19 cellular contexts compared by ENCODE assay signal in genomic region chr2:20231159-20231558, GRCh38. TPM values are rescaled to one million over a fixed set of nuclear protein-coding genes. Genes with fewer than 3 reads are reported as not detected.
DNase-seq lines count a peak whose midpoint lies in the region; FAIRE-seq and TF ChIP-seq lines count a peak whose summit lies in the region.
"Had no signal": no experiment of that assay in that cellular context is flagged by ENCODE, and none has a peak within 500 bp of the region (broad histone marks: within the 10 kb centered on the region; RNA-seq: fewer than 3 reads in every experiment).

No MANE protein-coding gene starts in this region.

- TSS peak; percentile 67 for BruUV-seq in PC-9 (replicated peaks; lab: Mats Ljungman, UMichigan)

- H3K18ac ChIP-seq in H1 (ENCODE audit: extremely low read depth, low read length), result 0 out of 2 replicates have a peak overlapping the region, but pooled peaks have one; percentile 19

- H3K4me2 ChIP-seq in PC-9 (peak overlapping the region; percentile 67), H1 (ENCODE audit: insufficient read depth in 1 of 2, low read depth in 2 of 2, low read length in 2 of 2) (no peak overlapping the region)

- no peak overlapping the region for H4K5ac ChIP-seq in H1 (ENCODE audit: insufficient read length, low read depth, low read length)

- TF ChIP-seq CTCF in 22Rv1 (IDR thresholded peaks at IDR 0.05), result no peak
- TF ChIP-seq CTCF in PC-9 (conservative IDR thresholded peaks at IDR 0.05), result no peak
- no peak for TF ChIP-seq CTCF in H1 (IDR thresholded peaks at IDR 0.05; ENCODE audit: control extremely low read depth in 1 of 3, insufficient read depth in 1 of 3, low read depth in 1 of 3, low read length in 3 of 3)
- no peak for TF ChIP-seq CTCF in osteocyte (IDR thresholded peaks at IDR 0.05)

- TF ChIP-seq POLR2A in H1 (IDR thresholded peaks at IDR 0.05; ENCODE audit: control extremely low read depth in 1 of 2, low read depth in 2 of 2, low read length in 2 of 2), result no peak

- H3K9me3 ChIP-seq in PC-9 (ENCODE audit: insufficient read depth, low read depth) (no peaks in the 10 kb centered on the region), H1 (ENCODE audit: insufficient read depth in 2 of 2, low read depth in 1 of 2, low read length in 1 of 2) (no peaks in the 10 kb centered on the region)
- H3K9me3 ChIP-seq: sigmoid colon, tibial nerve had no signal

- H4K8ac ChIP-seq in H1 (ENCODE audit: extremely low read depth, insufficient read depth, low read length), result no peak overlapping the region

- no peaks in the 10 kb centered on the region for H3K36me3 Mint-ChIP-seq in osteocyte (ENCODE audit: unreplicated experiment)
- no peaks in the 10 kb centered on the region for H3K36me3 Mint-ChIP-seq in activated naive CD4-positive, alpha-beta T cell treated with anti-CD3 and anti-CD28 coated beads, Interleukin-2, amount 10 ng/mL, durations not matched to agents 7 days and 5 days
- H3K36me3 Mint-ChIP-seq: activated naive CD8-positive, alpha-beta T cell treated with anti-CD3 and anti-CD28 coated beads, Interleukin-2, amount 10 ng/mL, durations not matched to agents 7 days and 5 days had no signal

- H4K20me1 ChIP-seq in PC-9 (ENCODE audit: insufficient read depth), result no peaks in the 10 kb centered on the region
- no peaks in the 10 kb centered on the region for H4K20me1 ChIP-seq in H1 (replicated peaks in 1 of 2; ENCODE audit: control insufficient read depth in 1 of 2, insufficient read depth in 2 of 2, low read length in 2 of 2)

- no peak overlapping the region for H3K9ac ChIP-seq in H1 (replicated peaks in 1 of 4; ENCODE audit: extremely low read depth in 1 of 4, low read depth in 3 of 4, low read length in 3 of 4)

- H3K27ac Mint-ChIP-seq in osteocyte (ENCODE audit: unreplicated experiment), result no peak overlapping the region
- no peak overlapping the region for H3K27ac Mint-ChIP-seq in activated naive CD4-positive, alpha-beta T cell treated with anti-CD3 and anti-CD28 coated beads, Interleukin-2, amount 10 ng/mL, durations not matched to agents 7 days and 5 days
- H3K27ac Mint-ChIP-seq: activated CD4-positive, alpha-beta T cell treated with anti-CD3 and anti-CD28 coated beads for 36 hours; activated naive CD8-positive, alpha-beta T cell treated with anti-CD3 and anti-CD28 coated beads, Interleukin-2, amount 10 ng/mL, durations not matched to agents 7 days and 5 days; T-helper 2 cell treated with Interferon-gamma antibody and Interleukin-4, amounts not matched to agents 5 μg/mL and 100 μg/mL, for 36 hours had no signal

- peak overlapping the region; percentile 85; the same call in 1 of the 2 replicates for H2BK15ac ChIP-seq in H1 (ENCODE audit: low read length)

- peak overlapping the region; percentile 35; the same call in 1 of the 2 replicates for H2BK5ac ChIP-seq in H1 (ENCODE audit: low read depth, low read length)

- intact Hi-C loops in PC-9 (cut with micrococcal nuclease; ENCODE audit: unreplicated experiment), result loop anchor here (2.0 to 5.0 kb wide), 3 partner anchors 46 to 444 kb away; partner anchors contain the start of gene LAPTM4A

- POLR2A ChIA-PET in PC-9 (lab: Charles Lee; ENCODE audit: unreplicated experiment) (interaction anchor here (0.6 to 1.1 kb wide), 5 partner anchors 17 to 353 kb away, joined by 3 to 15 read pairs (median 4); no protein-coding TSS in a partner anchor), H1 (lab: Charles Lee; ENCODE audit: partially characterized antibody) (interaction anchor here (1.1 to 2.1 kb wide), 6 partner anchors 9 to 216 kb away, joined by 3 to 7 read pairs (median 4); partner anchors contain the start of gene RHOB)

- H3K4me3 ChIP-seq in PC-9 (peak overlapping the region; percentile 17; the same call in 1 of the 2 replicates), H1 (ENCODE audit: extremely low read depth in 1 of 4, insufficient read depth in 2 of 4, low read depth in 3 of 4, low read length in 4 of 4) (no peak overlapping the region)
- H3K4me3 ChIP-seq: sigmoid colon, tibial nerve had no signal

- H3K4ac ChIP-seq in H1 (replicated peaks; ENCODE audit: insufficient read length, low read depth, low read length), result no peak overlapping the region

- no peaks in the 10 kb centered on the region for H3K36me3 ChIP-seq in PC-9 (ENCODE audit: low read depth)
- no peaks in the 10 kb centered on the region for H3K36me3 ChIP-seq in H1 (ENCODE audit: control insufficient read depth in 2 of 4, insufficient read depth in 4 of 4, low read length in 3 of 4)
- H3K36me3 ChIP-seq: sigmoid colon, tibial nerve had no signal

- H3K27me3 ChIP-seq in PC-9 (ENCODE audit: insufficient read depth, low read depth), result no peaks in the 10 kb centered on the region
- H3K27me3 ChIP-seq in H1 (replicated peaks in 1 of 4; ENCODE audit: control insufficient read depth in 3 of 4, extremely low read depth in 1 of 4, insufficient read depth in 3 of 4, low read length in 3 of 4), result peaks cover 0 to 3% (median 2%) of the 10 kb centered on the region in 4 experiments; a peak in 4 of 7 replicates
- H3K27me3 ChIP-seq: sigmoid colon had no signal

- no peak for TF ChIP-seq RAD21 in H1 (IDR thresholded peaks at IDR 0.05 in 1 of 2, conservative IDR thresholded peaks at IDR 0.05 in 1 of 2; ENCODE audit: low read depth in 2 of 2, low read length in 2 of 2)

- no peaks in the 10 kb centered on the region for H3K9me3 Mint-ChIP-seq in osteocyte (ENCODE audit: unreplicated experiment)
- no peaks in the 10 kb centered on the region for H3K9me3 Mint-ChIP-seq in activated naive CD4-positive, alpha-beta T cell treated with anti-CD3 and anti-CD28 coated beads, Interleukin-2, amount 10 ng/mL, durations not matched to agents 7 days and 5 days
- H3K9me3 Mint-ChIP-seq: activated naive CD8-positive, alpha-beta T cell treated with anti-CD3 and anti-CD28 coated beads, Interleukin-2, amount 10 ng/mL, durations not matched to agents 7 days and 5 days; T-helper 2 cell treated with Interferon-gamma antibody and Interleukin-4, amounts not matched to agents 5 μg/mL and 100 μg/mL, for 36 hours had no signal

- peak overlapping the region; percentile 40 for H4K91ac ChIP-seq in H1 (replicated peaks; ENCODE audit: insufficient read length, low read length)

- no peak overlapping the region for H3K56ac ChIP-seq in H1 (replicated peaks; ENCODE audit: insufficient read length, low read depth, low read length)

- H3K79me1 ChIP-seq in H1 (ENCODE audit: low read depth, low read length), result no peaks in the 10 kb centered on the region

- H3K79me2 ChIP-seq in PC-9 (ENCODE audit: low read depth) (no peaks in the 10 kb centered on the region), H1 (ENCODE audit: control insufficient read depth in 1 of 2, insufficient read depth in 2 of 2, low read length in 2 of 2) (no peaks in the 10 kb centered on the region)

- H3K27ac ChIP-seq in 22Rv1, result peak overlapping the region; percentile 58
- H3K27ac ChIP-seq in PC-9, result peak overlapping the region; percentile 99
- H3K27ac ChIP-seq in H1 (ENCODE audit: low read depth, low read length), result no peak overlapping the region
- H3K27ac ChIP-seq: sigmoid colon had no signal

- no peaks in the 10 kb centered on the region for H3K23me2 ChIP-seq in H1 (ENCODE audit: low read depth, low read length)

- H2AFZ ChIP-seq in PC-9, result 0 out of 2 replicates have a peak overlapping the region, but pooled peaks have one; percentile 0
- peak overlapping the region; percentile 48; the same call in 1 of the 2 replicates for H2AFZ ChIP-seq in H1 (ENCODE audit: low read length)

- peak overlapping the region; percentile 65; the same call in 1 of the 2 replicates for H2BK12ac ChIP-seq in H1 (ENCODE audit: low read depth, low read length)

- H2AK5ac ChIP-seq in H1 (ENCODE audit: low read depth, low read length), result no peak overlapping the region

- H3K14ac ChIP-seq in H1 (ENCODE audit: insufficient read length), result no peak overlapping the region

- FAIRE-seq in H1 (lab: Jason Lieb, UNC), result no peak

- DNase-seq in PC-9, result no peak
- DNase-seq in H1 (ENCODE audit: low read depth in 1 of 2, low spot score in 2 of 2), result no peak
- peak; percentile 71 for DNase-seq in osteocyte (ENCODE audit: extremely low spot score, unreplicated experiment)
- no peak for DNase-seq in DMS 273 treated with DMSO at 0.1 percent for 48 hours (lab: John Stamatoyannopoulos, UW)
- DNase-seq in RKO (ENCODE audit: low spot score), result no peak
- no peak for DNase-seq in activated naive CD4-positive, alpha-beta T cell treated with anti-CD3 and anti-CD28 coated beads, Interleukin-2, amount 10 ng/mL, durations not matched to agents 7 days and 5 days
- no peak for DNase-seq in stimulated activated CD4-positive, alpha-beta T cell treated with anti-CD3 and anti-CD28 coated beads, Interleukin-2, amount 100 ng/mL, for 48 hours
- DNase-seq: activated CD4-positive, alpha-beta T cell treated with anti-CD3 and anti-CD28 coated beads for 36 hours; activated naive CD8-positive, alpha-beta T cell treated with anti-CD3 and anti-CD28 coated beads, Interleukin-2, amount 10 ng/mL, durations not matched to agents 7 days and 5 days; hippocampal formation; Karpas-422; left cardiac atrium; NCI-H1417 treated with DMSO at 0.1 percent for 48 hours; NCI-H2171 treated with DMSO at 0.1 percent for 48 hours; sigmoid colon; stimulated activated CD4-positive, alpha-beta T cell treated with anti-CD3 and anti-CD28 coated beads, Interleukin-4, amount 100 ng/mL, for 1 hour had no signal

- CTCF ChIA-PET in PC-9 (lab: Charles Lee) (interaction anchor here (0.6 to 2.5 kb wide), 6 partner anchors 11 to 873 kb away, joined by 3 to 11 read pairs (median 10); no protein-coding TSS in a partner anchor), H1 (lab: Charles Lee; ENCODE audit: partially characterized antibody) (interaction anchor here (0.5 to 6.8 kb wide), 16 partner anchors 9 to 216 kb away, joined by 3 to 63 read pairs (median 4); no protein-coding TSS in a partner anchor)
- CTCF ChIA-PET in activated naive CD4-positive, alpha-beta T cell treated with anti-CD3 and anti-CD28 coated beads, Interleukin-2, amount 10 ng/mL, durations not matched to agents 7 days and 5 days (lab: Charles Lee), result no interaction called here

- 91 to 100% methylated on average over 1 to 6 of the region's 6 CpGs for WGBS in H1 (ENCODE audit: extremely low coverage in 1 of 2, insufficient coverage in 1 of 2, insufficient read length in 1 of 2, insufficient replicate concordance in 2 of 2, low coverage in 1 of 2, low lambda C conversion rate in 2 of 2, missing lambda C conversion rate in 1 of 2), 2 experiments

- H3F3A ChIP-seq in PC-9 (ENCODE audit: insufficient read depth, low read depth), result peaks cover 55% of the 10 kb centered on the region

- peak overlapping the region; percentile 49; the same call in 1 of the 2 replicates for H2BK20ac ChIP-seq in H1 (ENCODE audit: low read length)

- H3K23ac ChIP-seq in H1 (ENCODE audit: insufficient read length), result no peak overlapping the region

- peaks cover 57% of the 10 kb centered on the region for H3K4me1 ChIP-seq in PC-9 (replicated peaks; ENCODE audit: insufficient read depth)
- peaks cover 3 to 10% (median 5%) of the 10 kb centered on the region in 4 experiments; a peak in 6 of 7 replicates for H3K4me1 ChIP-seq in H1 (replicated peaks in 1 of 4; ENCODE audit: control insufficient read depth in 3 of 4, insufficient read depth in 4 of 4, low read length in 3 of 4)
- H3K4me1 ChIP-seq: sigmoid colon, tibial nerve had no signal

- H3K9me2 ChIP-seq in PC-9 (ENCODE audit: insufficient read depth), result no peaks in the 10 kb centered on the region

- no peaks in the 10 kb centered on the region for H3K27me3 Mint-ChIP-seq in osteocyte (ENCODE audit: unreplicated experiment)
- H3K27me3 Mint-ChIP-seq in activated naive CD4-positive, alpha-beta T cell treated with anti-CD3 and anti-CD28 coated beads, Interleukin-2, amount 10 ng/mL, durations not matched to agents 7 days and 5 days, result peaks cover 51% of the 10 kb centered on the region

- H3K4me1 Mint-ChIP-seq in osteocyte (ENCODE audit: unreplicated experiment), result peaks cover 3% of the 10 kb centered on the region
- peaks cover under 1% of the 10 kb centered on the region for H3K4me1 Mint-ChIP-seq in activated naive CD4-positive, alpha-beta T cell treated with anti-CD3 and anti-CD28 coated beads, Interleukin-2, amount 10 ng/mL, durations not matched to agents 7 days and 5 days
- H3K4me1 Mint-ChIP-seq: activated CD4-positive, alpha-beta T cell treated with anti-CD3 and anti-CD28 coated beads for 36 hours; activated naive CD8-positive, alpha-beta T cell treated with anti-CD3 and anti-CD28 coated beads, Interleukin-2, amount 10 ng/mL, durations not matched to agents 7 days and 5 days had no signal

- TF ChIP-seq EP300 in H1 (IDR thresholded peaks at IDR 0.05; ENCODE audit: borderline replicate concordance in 1 of 2, low read depth in 2 of 2, low read length in 2 of 2), result no peak

- no peak overlapping the region for H2BK120ac ChIP-seq in H1 (replicated peaks; ENCODE audit: low read depth, low read length)

- no peak overlapping the region for H3K4me3 Mint-ChIP-seq in osteocyte (ENCODE audit: unreplicated experiment)
- H3K4me3 Mint-ChIP-seq in activated naive CD4-positive, alpha-beta T cell treated with anti-CD3 and anti-CD28 coated beads, Interleukin-2, amount 10 ng/mL, durations not matched to agents 7 days and 5 days, result no peak overlapping the region
- H3K4me3 Mint-ChIP-seq: activated CD4-positive, alpha-beta T cell treated with anti-CD3 and anti-CD28 coated beads for 36 hours; activated naive CD8-positive, alpha-beta T cell treated with anti-CD3 and anti-CD28 coated beads, Interleukin-2, amount 10 ng/mL, durations not matched to agents 7 days and 5 days; T-helper 2 cell treated with Interferon-gamma antibody and Interleukin-4, amounts not matched to agents 5 μg/mL and 100 μg/mL, for 36 hours had no signal

RNA-seq across cellular contexts. Expression of gene SDC1, which starts 6.2 kb away (rescaled TPM):
- total RNA-seq in PC-9 (2021) (114 and 128 TPM in 2 replicates), osteocyte (11.1 and 11.6 TPM in 2 replicates)
- total RNA-seq in H1 (2021; fragmentation: NEBNext Ultra II Directional; extraction: Animal tissue kit (Norgen Biotek cat#: 25700)), result 45.3 and 46.3 TPM in 2 replicates
- 71.4 and 73.3 TPM in 2 replicates for polyA plus RNA-seq in H1 (2011; rRNA removed)
- 46.5 TPM for polyA plus RNA-seq in H1 (2011; cell fraction: cytosol; rRNA removed)
- 43.3 TPM for polyA plus RNA-seq in H1 (2011; cell fraction: nucleus; rRNA removed)
- polyA plus RNA-seq in H1 (2012, experiment 1 of 2), result 31.0 to 43.9 TPM (median 41.3 TPM) in 4 replicates
- 37.8 TPM for polyA plus RNA-seq in H1 (2012, experiment 2 of 2)
- polyA plus RNA-seq in H1 (2013, experiment 1 of 2), result 39.8 TPM
- 52.2 TPM for polyA plus RNA-seq in H1 (2013, experiment 2 of 2)
- polyA minus RNA-seq in H1 (2011; rRNA and poly(A)+ RNA removed), result 18.9 and 23.2 TPM in 2 replicates
- 38.7 TPM for polyA minus RNA-seq in H1 (2011; cell fraction: cytosol; rRNA and poly(A)+ RNA removed)
- polyA minus RNA-seq in H1 (2011; cell fraction: nucleus; rRNA and poly(A)+ RNA removed), result 18.5 TPM
